20 cellular contexts compared by ENCODE assay signal in genomic region chr16:65114527-65114926, GRCh38. TPM values are rescaled to one million over a fixed set of nuclear protein-coding genes. Genes with fewer than 3 reads are reported as not detected.
DNase-seq lines count a peak whose midpoint lies in the region; ATAC-seq and TF ChIP-seq lines count a peak whose summit lies in the region.
"Had no signal": no experiment of that assay in that cellular context is flagged by ENCODE, and none has a peak within 500 bp of the region (broad histone marks: within the 10 kb centered on the region; RNA-seq: fewer than 3 reads in every experiment).

No MANE protein-coding gene starts in this region.

- ATAC-seq in thoracic aorta (ENCODE audit: insufficient number of reproducible peaks, low FRiP score, low read depth) (no peak), HG03571 (IDR thresholded peaks at IDR 0.05; ENCODE audit: unreplicated experiment) (no peak), HG03457 (IDR thresholded peaks at IDR 0.05; ENCODE audit: unreplicated experiment) (no peak), upper lobe of left lung (ENCODE audit: low FRiP score in 2 of 2) (no peak)

- TF ChIP-seq EP300 in upper lobe of left lung (IDR thresholded peaks at IDR 0.05) = no peak

- H3K9me3 ChIP-seq in adipocyte (ENCODE audit: control insufficient read depth, low read length) = no peaks in the 10 kb centered on the region
- H3K9me3 ChIP-seq in thoracic aorta = no peaks in the 10 kb centered on the region
- H3K9me3 ChIP-seq in upper lobe of left lung = no peaks in the 10 kb centered on the region
- H3K9me3 ChIP-seq: Peyer's patch, SK-N-SH had no signal

- H3K4me1 ChIP-seq in adipocyte (ENCODE audit: control insufficient read depth, insufficient read depth, low read length) (peaks cover 46% of the 10 kb centered on the region), thoracic aorta (ENCODE audit: control insufficient read depth in 1 of 2, low read depth in 2 of 2) (peaks cover 17 to 64% of the 10 kb centered on the region in 2 donors), upper lobe of left lung (no peaks in the 10 kb centered on the region)
- H3K4me1 ChIP-seq: Peyer's patch had no signal

- H3K27me3 Mint-ChIP-seq in chondrocyte (ENCODE audit: low read depth) (no peaks in the 10 kb centered on the region), nephron (ENCODE audit: low read depth) (peaks cover 5% of the 10 kb centered on the region)
- H3K27me3 Mint-ChIP-seq: CD8-positive, alpha-beta memory T cell had no signal

- H3K9ac ChIP-seq in adipocyte (ENCODE audit: low read length) = no peak overlapping the region
- H3K9ac ChIP-seq: SK-N-SH had no signal

- DNase-seq in adipocyte (ENCODE audit: low read depth) (peak; percentile 25), chondrocyte (ENCODE audit: low spot score) (no peak), thoracic aorta (ENCODE audit: low spot score) (no peak), upper lobe of left lung (no peak)
- DNase-seq in effector CD4-positive, alpha-beta T cell = no peak
- DNase-seq: ACHN; CD8-positive, alpha-beta memory T cell; DMS53; Karpas-422; NCI-H146; NCI-H2029 treated with DMSO at 0.1 percent for 48 hours; NCI-H2171 treated with DMSO at 0.1 percent for 48 hours; NCI-H446 treated with DMSO at 0.1 percent for 48 hours; Peyer's patch; Right ventricle myocardium superior; SK-N-SH had no signal

- H3K36me3 ChIP-seq in adipocyte (ENCODE audit: control insufficient read depth, insufficient read depth, low read length, severe bottlenecking) = peaks cover 12% of the 10 kb centered on the region
- H3K36me3 ChIP-seq in thoracic aorta = no peaks in the 10 kb centered on the region
- H3K36me3 ChIP-seq in upper lobe of left lung = no peaks in the 10 kb centered on the region
- H3K36me3 ChIP-seq: Peyer's patch had no signal

- H3K27me3 ChIP-seq in adipocyte (replicated peaks; ENCODE audit: control insufficient read depth, insufficient read depth, low read length) (no peaks in the 10 kb centered on the region), thoracic aorta (replicated peaks; ENCODE audit: insufficient read depth) (no peaks in the 10 kb centered on the region), upper lobe of left lung (no peaks in the 10 kb centered on the region)
- H3K27me3 ChIP-seq: Peyer's patch had no signal

- H3K4me3 Mint-ChIP-seq in chondrocyte (ENCODE audit: unreplicated experiment) (peak overlapping the region; percentile 15), nephron (peak overlapping the region; percentile 3 to 70 (median 57))
- H3K4me3 Mint-ChIP-seq: CD8-positive, alpha-beta memory T cell; IgD-negative memory B cell had no signal

- no peak for TF ChIP-seq CTCF in chondrocyte (IDR thresholded peaks at IDR 0.05)
- TF ChIP-seq CTCF in nephron (IDR thresholded peaks at IDR 0.05; ENCODE audit: unreplicated experiment in 3 of 3) = no peak
- TF ChIP-seq CTCF in thoracic aorta (IDR thresholded peaks at IDR 0.05) = no peak
- no peak for TF ChIP-seq CTCF in upper lobe of left lung (IDR thresholded peaks at IDR 0.05)

- H3K27ac Mint-ChIP-seq in chondrocyte (ENCODE audit: unreplicated experiment) (peak overlapping the region; percentile 73), nephron (peak overlapping the region; percentile 14 to 36 (median 30))
- H3K27ac Mint-ChIP-seq: CD8-positive, alpha-beta memory T cell; IgD-negative memory B cell had no signal

- H3K4me3 ChIP-seq in adipocyte (ENCODE audit: low read length) (no peak overlapping the region), thoracic aorta (peak overlapping the region; percentile 11), upper lobe of left lung (no peak overlapping the region)
- H3K4me3 ChIP-seq: Peyer's patch had no signal

- WGBS in upper lobe of left lung, 2 donors = 84 to 85% methylated on average over 9 of the region's 9 CpGs

- no peak for TF ChIP-seq POLR2A in upper lobe of left lung (IDR thresholded peaks at IDR 0.05)

- peaks cover 30% of the 10 kb centered on the region for H3K36me3 Mint-ChIP-seq in chondrocyte (ENCODE audit: low read depth)
- peaks cover 66% of the 10 kb centered on the region for H3K36me3 Mint-ChIP-seq in nephron (ENCODE audit: low read depth)
- H3K36me3 Mint-ChIP-seq: CD8-positive, alpha-beta memory T cell; IgD-negative memory B cell had no signal

- H3K9me3 Mint-ChIP-seq in chondrocyte (ENCODE audit: low read depth) = no peaks in the 10 kb centered on the region
- H3K9me3 Mint-ChIP-seq in nephron = no peaks in the 10 kb centered on the region
- H3K9me3 Mint-ChIP-seq: IgD-negative memory B cell had no signal

- H3K4me1 Mint-ChIP-seq in chondrocyte (ENCODE audit: low read depth) (peaks cover 92% of the 10 kb centered on the region), nephron (peaks cover 79% of the 10 kb centered on the region)
- H3K4me1 Mint-ChIP-seq: CD8-positive, alpha-beta memory T cell; IgD-negative memory B cell had no signal

- H3K27ac ChIP-seq in thoracic aorta (no peak overlapping the region), upper lobe of left lung (no peak overlapping the region)
- H3K27ac ChIP-seq: Peyer's patch had no signal

RNA-seq across cellular contexts. Expression of gene CDH11, which starts 7.3 kb away (rescaled TPM):
- 936 to 1,062 TPM (median 970 TPM) in 3 replicates for total RNA-seq in chondrocyte
- 100 to 1,000 TPM; 191 to 354 TPM for total RNA-seq in thoracic aorta
- total RNA-seq in upper lobe of left lung = 100 to 1,000 TPM in 2 of 6 donors, 10 to 100 TPM in 4; 20.9 to 164 (median 74.2) TPM
- total RNA-seq: CD8-positive, alpha-beta memory T cell had no signal
